19 cellular contexts compared by ENCODE assay signal in the genomic region with DNA sequence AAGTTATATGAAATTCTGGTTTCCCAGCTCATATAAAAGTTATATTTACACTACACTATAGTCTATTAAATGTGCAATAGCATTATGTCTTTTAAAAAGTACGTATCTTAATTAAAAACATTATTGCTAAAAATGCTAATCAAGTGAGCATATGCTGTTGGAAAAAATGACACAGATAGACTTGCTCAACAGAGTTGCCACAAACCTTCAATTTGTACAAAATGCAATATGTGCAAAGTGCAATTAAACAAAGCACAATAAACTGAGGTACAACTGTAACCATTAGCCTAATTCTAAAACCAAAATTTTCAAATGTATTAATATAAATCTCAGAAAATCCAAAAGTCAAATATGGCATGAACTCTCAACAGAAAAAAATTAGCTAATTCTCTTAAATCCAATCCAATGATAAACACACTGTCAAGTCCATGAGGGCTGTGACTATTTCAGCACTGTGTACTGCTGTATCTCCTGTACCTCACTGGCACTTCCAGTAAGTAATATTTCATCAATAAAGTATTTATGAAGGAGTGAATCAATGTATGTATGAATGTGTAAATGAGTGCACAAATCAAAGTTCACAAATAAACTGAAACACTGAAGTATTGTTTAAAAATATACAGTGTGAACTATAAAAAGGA.
"Had no signal": no experiment of that assay in that cellular context is flagged by ENCODE, and none has a peak within 500 bp of the region (broad histone marks: within the 10 kb centered on the region; RNA-seq: fewer than 3 reads in every experiment).

No MANE protein-coding gene starts in this region.

- H3K36me3 ChIP-seq: heart right ventricle, lower lobe of right lung, prostate gland, upper lobe of left lung had no signal

- H3K27ac ChIP-seq: coronary artery, lower lobe of right lung, prostate gland had no signal

- H3K9me3 Mint-ChIP-seq: activated B cell treated with CpG ODN at 0.5 μM for 24 hours; activated naive CD4-positive, alpha-beta T cell treated with anti-CD3 and anti-CD28 coated beads for 36 hours had no signal

- H3K4me1 ChIP-seq: prostate gland had no signal

- DNase-seq: activated B cell treated with CpG ODN at 0.5 μM for 24 hours; activated CD4-positive, alpha-beta memory T cell treated with anti-CD3 and anti-CD28 coated beads for 36 hours; activated CD4-positive, alpha-beta T cell treated with anti-CD3 and anti-CD28 coated beads for 36 hours; activated effector memory CD4-positive, alpha-beta T cell treated with Interleukin-2 at 50 U/mL for 16 hours; activated naive CD4-positive, alpha-beta T cell treated with anti-CD3 and anti-CD28 coated beads for 36 hours; activated T-cell treated with anti-CD3 and anti-CD28 coated beads, Interleukin-2, amount 50 U/mL, for 72 hours; amygdala; cerebellar nuclear complex; endodermal cell; heart right ventricle; left colon; lower lobe of right lung; naive B cell; stimulated activated CD4-positive, alpha-beta T cell treated with anti-CD3 and anti-CD28 coated beads, Interleukin-4, amount 100 ng/mL, for 24 hours; stimulated activated naive CD8-positive, alpha-beta T cell treated with anti-CD3 and anti-CD28 coated beads, Interleukin-15, Interleukin-2, amounts not matched to agents 100 U/mL and 50 U/mL, for 24 hours; T-helper 9 cell; upper lobe of left lung had no signal

- ATAC-seq: heart right ventricle; left colon; lower lobe of right lung; stimulated activated naive CD8-positive, alpha-beta T cell treated with anti-CD3 and anti-CD28 coated beads, Interleukin-15, Interleukin-2, amounts not matched to agents 100 U/mL and 50 U/mL, for 24 hours had no signal

- H3K4me3 Mint-ChIP-seq: activated B cell treated with CpG ODN at 0.5 μM for 24 hours; activated CD4-positive, alpha-beta memory T cell treated with anti-CD3 and anti-CD28 coated beads for 36 hours; activated CD4-positive, alpha-beta T cell treated with anti-CD3 and anti-CD28 coated beads for 36 hours; activated naive CD4-positive, alpha-beta T cell treated with anti-CD3 and anti-CD28 coated beads for 36 hours; activated T-cell treated with anti-CD3 and anti-CD28 coated beads, Interleukin-2, amount 50 U/mL, for 72 hours; endodermal cell; naive B cell had no signal

- H3K4me3 ChIP-seq: coronary artery, heart right ventricle, lower lobe of right lung, prostate gland, upper lobe of left lung had no signal

- H3K27me3 ChIP-seq: heart right ventricle, upper lobe of left lung had no signal

- H3K9me3 ChIP-seq: heart right ventricle, lower lobe of right lung, prostate gland, upper lobe of left lung had no signal

- H3K27ac Mint-ChIP-seq: activated B cell treated with CpG ODN at 0.5 μM for 24 hours; activated CD4-positive, alpha-beta memory T cell treated with anti-CD3 and anti-CD28 coated beads for 36 hours; activated CD4-positive, alpha-beta T cell treated with anti-CD3 and anti-CD28 coated beads for 36 hours; activated naive CD4-positive, alpha-beta T cell treated with anti-CD3 and anti-CD28 coated beads for 36 hours; activated T-cell treated with anti-CD3 and anti-CD28 coated beads, Interleukin-2, amount 50 U/mL, for 72 hours; endodermal cell; naive B cell had no signal

- H3K36me3 Mint-ChIP-seq: naive B cell had no signal
